1 cellular context compared by ENCODE assay signal in genomic region chr1:4017636-4018365, GRCh38.
TF ChIP-seq lines count a peak whose summit lies in the region.

No MANE protein-coding gene starts in this region.

TF ChIP-seq in H1, 55 proteins besides CTCF, POLR2A, EP300 and RAD21 (continued from another document):
- TF ChIP-seq YY1 (IDR thresholded peaks at IDR 0.05; ENCODE audit: low read depth, low read length): no peak
- TF ChIP-seq EZH2 (IDR thresholded peaks at IDR 0.05; ENCODE audit: low read depth, low read length, severe bottlenecking): no peak
- TF ChIP-seq SP2 (IDR thresholded peaks at IDR 0.05; ENCODE audit: low read length): no peak
- TF ChIP-seq CHD2 (IDR thresholded peaks at IDR 0.05; ENCODE audit: low read length): no peak
- no peak for TF ChIP-seq CTBP2 (IDR thresholded peaks at IDR 0.05; ENCODE audit: borderline replicate concordance, insufficient read depth, insufficient read length, low read length)
- TF ChIP-seq POLR2AphosphoS5 (IDR thresholded peaks at IDR 0.05; ENCODE audit: low read depth, low read length): no peak
- no peak for TF ChIP-seq RNF2 (IDR thresholded peaks at IDR 0.05; ENCODE audit: borderline replicate concordance, low read depth, low read length, missing control alignments, poor library complexity, severe bottlenecking)
- TF ChIP-seq MAFK (IDR thresholded peaks at IDR 0.05; ENCODE audit: low read depth, low read length): no peak
- no peak for TF ChIP-seq KDM1A (IDR thresholded peaks at IDR 0.05; ENCODE audit: borderline replicate concordance, low read length)
- TF ChIP-seq SAP30 (IDR thresholded peaks at IDR 0.05; ENCODE audit: insufficient read depth, insufficient replicate concordance, low read length): no peak
- TF ChIP-seq CBX8 (IDR thresholded peaks at IDR 0.05; ENCODE audit: borderline replicate concordance, low read depth, low read length): no peak
- TF ChIP-seq HDAC2 (IDR thresholded peaks at IDR 0.05; ENCODE audit: borderline replicate concordance in 1 of 2, low read depth in 2 of 2, low read length in 2 of 2): no peak
